ENCODE assay signal across 30 cellular contexts in genomic region chr6:114153448-114153847, GRCh38.
"Had no signal": no experiment of that assay in that cellular context is flagged by ENCODE, and none has a peak within 500 bp of the region (broad histone marks: within the 10 kb centered on the region; RNA-seq: fewer than 3 reads in every experiment).

No MANE protein-coding gene starts in this region.

- DNase-seq: activated CD4-positive, alpha-beta T cell treated with anti-CD3 and anti-CD28 coated beads, Interleukin-2, amount 10 ng/mL, durations not matched to agents 24 days and 14 days; activated CD4-positive, alpha-beta T cell treated with anti-CD3 and anti-CD28 coated beads, Interleukin-2, amount 50 U/mL, for 4 hours; activated CD8-positive, alpha-beta T cell treated with anti-CD3 and anti-CD28 coated beads for 36 hours; activated effector memory CD4-positive, alpha-beta T cell treated with anti-CD3 and anti-CD28 coated beads, Interleukin-2, amount 50 U/mL, for 16 hours; activated naive CD4-positive, alpha-beta T cell; activated naive CD4-positive, alpha-beta T cell treated with anti-CD3 and anti-CD28 coated beads, Interleukin-2, amount 50 U/mL, for 16 hours; activated naive CD8-positive, alpha-beta T cell treated with anti-CD3 and anti-CD28 coated beads for 36 hours; activated T-cell treated with anti-CD3 and anti-CD28 coated beads, Interleukin-2, amount 50 U/mL, for 1 hour; activated T-cell treated with anti-CD3 and anti-CD28 coated beads, Interleukin-2, amount 50 U/mL, for 72 hours; amniotic stem cell; aorta; brain microvascular endothelial cell; central memory CD4-positive, alpha-beta T cell; NCI-H1092 treated with DMSO at 0.1 percent for 48 hours; NCI-H1417; NCI-H146; NCI-H187; NCI-H2029 treated with DMSO at 0.1 percent for 48 hours; NCI-H2107; NCI-H2171; NCI-H510A; NCI-H526; NCI-H748 treated with DMSO at 0.1 percent for 48 hours; Right ventricle myocardium superior; SW 1271; T-helper 1 cell; T-helper 2 cell; T-helper 9 cell; WERI-Rb-1 had no signal

- H3K36me3 ChIP-seq: brain microvascular endothelial cell, WERI-Rb-1 had no signal

- H3K27me3 ChIP-seq: brain microvascular endothelial cell had no signal

- H3K27ac ChIP-seq: brain microvascular endothelial cell, WERI-Rb-1 had no signal

- ATAC-seq: activated CD8-positive, alpha-beta T cell treated with anti-CD3 and anti-CD28 coated beads for 36 hours; activated T-cell treated with anti-CD3 and anti-CD28 coated beads, Interleukin-2, amount 50 U/mL, for 72 hours; activated T-helper 17 cell treated with anti-CD3 and anti-CD28 coated beads, Interleukin-2, amount 50 U/mL, for 72 hours had no signal
